11 cellular contexts compared by ENCODE assay signal in the genomic region with DNA sequence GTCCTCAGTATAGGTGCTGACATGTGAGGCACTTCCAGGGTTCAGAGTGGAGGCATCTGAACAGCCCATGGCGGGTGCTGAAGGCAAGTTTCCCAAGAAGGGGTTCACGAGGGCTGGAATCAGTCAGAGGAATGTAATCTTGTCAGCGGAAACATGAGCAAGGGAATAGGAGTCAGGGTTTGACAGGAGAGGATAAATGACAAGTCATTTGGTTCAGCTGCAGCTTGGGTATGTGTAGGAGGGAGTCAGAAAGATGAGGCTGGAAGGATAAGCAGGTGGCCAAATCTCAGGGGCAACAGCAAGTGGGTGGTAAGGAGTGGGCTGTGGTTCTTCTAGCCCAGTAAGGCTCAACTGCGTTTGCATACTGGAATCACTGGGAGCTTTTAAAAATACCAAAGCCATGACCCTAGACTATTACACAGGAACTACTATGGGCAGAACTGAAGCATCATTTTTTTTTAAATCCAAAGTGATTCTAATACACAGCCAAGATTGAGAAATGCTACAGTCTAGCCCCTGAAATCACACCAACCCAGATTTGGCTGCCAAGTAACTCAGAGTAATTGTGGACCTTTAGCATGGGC. TPM values are rescaled to one million over a fixed set of nuclear protein-coding genes. Genes with fewer than 3 reads are reported as not detected.
DNase-seq lines count a peak whose midpoint lies in the region; ATAC-seq, FAIRE-seq and TF ChIP-seq lines count a peak whose summit lies in the region.
"Had no signal": no experiment of that assay in that cellular context is flagged by ENCODE, and none has a peak within 500 bp of the region (broad histone marks: within the 10 kb centered on the region; RNA-seq: fewer than 3 reads in every experiment).

No MANE protein-coding gene starts in this region.

- H3K4me1 Mint-ChIP-seq in stimulated activated naive B cell treated with anti-CD40 and anti-IgM and Interleukin-4, amounts not matched to agents 10 μg/mL and 1 μg/mL and 100 μg/mL, for 72 hours, result peaks cover 7 to 15% of the 10 kb centered on the region in 2 donors

- peaks cover 6% of the 10 kb centered on the region for H3K9me3 ChIP-seq in left ventricle myocardium inferior (replicated peaks)
- H3K9me3 ChIP-seq: prostate gland had no signal

- H3K4me1 ChIP-seq in left ventricle myocardium inferior, result no peaks in the 10 kb centered on the region
- H3K4me1 ChIP-seq in foreskin keratinocyte, result peaks cover 8% of the 10 kb centered on the region
- H3K4me1 ChIP-seq: prostate gland had no signal

- no peak for FAIRE-seq in RCC 7860 (lab: Jason Lieb, UNC)
- no peak for FAIRE-seq in GM19239 (lab: Jason Lieb, UNC)

- H3K36me3 ChIP-seq in left ventricle myocardium inferior, result no peaks in the 10 kb centered on the region
- H3K36me3 ChIP-seq: prostate gland had no signal

- H3K27me3 ChIP-seq in left ventricle myocardium inferior (ENCODE audit: low read depth) (no peaks in the 10 kb centered on the region), foreskin keratinocyte (no peaks in the 10 kb centered on the region)

- peaks cover 0 to 3% of the 10 kb centered on the region in 2 donors for H3K9me3 Mint-ChIP-seq in stimulated activated naive B cell treated with anti-CD40 and anti-IgM and Interleukin-4, amounts not matched to agents 10 μg/mL and 1 μg/mL and 100 μg/mL, for 72 hours

- intact Hi-C loops in Right ventricle myocardium superior (cut with DNase I), result no loop called here
- intact Hi-C loops in left ventricle myocardium inferior (cut with micrococcal nuclease), result no loop called here

- H3K27me3 Mint-ChIP-seq in stimulated activated naive B cell treated with anti-CD40 and anti-IgM and Interleukin-4, amounts not matched to agents 10 μg/mL and 1 μg/mL and 100 μg/mL, for 72 hours, result no peaks in the 10 kb centered on the region

- ATAC-seq in Right ventricle myocardium superior (ENCODE audit: poor library complexity) (peak; percentile 15), foreskin keratinocyte (peak; percentile 42)
- peak; percentile 25 to 34 for ATAC-seq in stimulated activated naive B cell treated with anti-CD40 and anti-IgM and Interleukin-4, amounts not matched to agents 10 μg/mL and 1 μg/mL and 100 μg/mL, for 72 hours (replicated peaks)

- peaks cover 0 to 3% of the 10 kb centered on the region in 2 donors for H3K36me3 Mint-ChIP-seq in stimulated activated naive B cell treated with anti-CD40 and anti-IgM and Interleukin-4, amounts not matched to agents 10 μg/mL and 1 μg/mL and 100 μg/mL, for 72 hours

- no peak for TF ChIP-seq CTCF in left ventricle myocardium inferior (IDR thresholded peaks at IDR 0.05; ENCODE audit: borderline replicate concordance)
- TF ChIP-seq CTCF in foreskin keratinocyte (conservative IDR thresholded peaks at IDR 0.05), result no peak

- H3K27ac ChIP-seq in left ventricle myocardium inferior (replicated peaks) (no peak overlapping the region), foreskin keratinocyte (peak overlapping the region; percentile 70)
- H3K27ac ChIP-seq: prostate gland had no signal

- DNase-seq in Right ventricle myocardium superior (no peak), left ventricle myocardium inferior (no peak), RCC 7860 (ENCODE audit: low spot score) (peak; percentile 62), foreskin keratinocyte (peak; percentile 37 to 79), COLO668 (lab: John Stamatoyannopoulos, UW; ENCODE audit: unreplicated experiment) (no peak), GM19239 (ENCODE audit: insufficient read length, low spot score) (no peak), NCI-H2227 (lab: John Stamatoyannopoulos, UW; ENCODE audit: unreplicated experiment) (no peak)
- no peak for DNase-seq in stimulated activated naive B cell treated with anti-CD40 and anti-IgM and Interleukin-4, amounts not matched to agents 10 μg/mL and 1 μg/mL and 100 μg/mL, for 72 hours
- DNase-seq: NCI-H510A treated with DMSO at 0.1 percent for 48 hours had no signal

- no peak overlapping the region for H3K4me3 Mint-ChIP-seq in stimulated activated naive B cell treated with anti-CD40 and anti-IgM and Interleukin-4, amounts not matched to agents 10 μg/mL and 1 μg/mL and 100 μg/mL, for 72 hours

- H3K4me3 ChIP-seq in left ventricle myocardium inferior, result no peak overlapping the region
- H3K4me3 ChIP-seq: coronary artery, prostate gland had no signal

- H3K27ac Mint-ChIP-seq in stimulated activated naive B cell treated with anti-CD40 and anti-IgM and Interleukin-4, amounts not matched to agents 10 μg/mL and 1 μg/mL and 100 μg/mL, for 72 hours, result no peak overlapping the region

RNA-seq across cellular contexts. Expression of gene NAB1, which starts 41.8 kb away (rescaled TPM):
- 26.9 TPM for total RNA-seq in Right ventricle myocardium superior
- 30.2 TPM for total RNA-seq in left ventricle myocardium inferior
- 23.0 and 26.6 TPM in 2 replicates for total RNA-seq in foreskin keratinocyte
- polyA plus RNA-seq in foreskin keratinocyte, result 5.0 and 5.2 TPM in 2 replicates

Comparison
In these comparisons a context has a peak if more than half of its experiments do, and no peak if none do; other contexts are left out.
1. DNase-seq: peak in RCC 7860 (single experiment) and foreskin keratinocyte (2 of 2); none in Right ventricle myocardium superior (single experiment), left ventricle myocardium inferior (single experiment), stimulated activated naive B cell treated with anti-CD40 and anti-IgM and Interleukin-4, amounts not matched to agents 10 μg/mL and 1 μg/mL and 100 μg/mL, for 72 hours (single experiment), COLO668 (single experiment), GM19239 (single experiment) and NCI-H2227 (single experiment).
2. Peak in every context shown above with its lines, with median percentiles within 50 percentile points of each other: ATAC-seq.